Comparison of ENCODE assay signal across 2 cellular contexts in genomic region chr6:157652601-157653363, GRCh38.
TF ChIP-seq lines count a peak whose summit lies in the region.

No MANE protein-coding gene starts in this region.

TF ChIP-seq in IMR-90, 13 proteins besides CTCF, POLR2A, EP300 and RAD21:
- no peak for TF ChIP-seq USF2 (IDR thresholded peaks at IDR 0.05; ENCODE audit: low read depth, low read length)
- TF ChIP-seq BHLHE40 (IDR thresholded peaks at IDR 0.05; ENCODE audit: low read depth, low read length): no peak
- no peak for TF ChIP-seq NFE2L2 (IDR thresholded peaks at IDR 0.05; ENCODE audit: low read depth, low read length)
- no peak for TF ChIP-seq FOS (IDR thresholded peaks at IDR 0.05; ENCODE audit: low read depth, low read length)
- TF ChIP-seq MXI1 (IDR thresholded peaks at IDR 0.05; ENCODE audit: borderline replicate concordance, low read depth, low read length): no peak
- no peak for TF ChIP-seq CEBPB (IDR thresholded peaks at IDR 0.05; ENCODE audit: low read depth, low read length)
- no peak for TF ChIP-seq MAFK (IDR thresholded peaks at IDR 0.05; ENCODE audit: low read depth, low read length)
- no peak for TF ChIP-seq RFX5 (IDR thresholded peaks at IDR 0.05; ENCODE audit: low read depth, low read length)
- no peak for TF ChIP-seq MAZ (IDR thresholded peaks at IDR 0.05; ENCODE audit: borderline replicate concordance, low read depth, low read length)
- TF ChIP-seq SMC3 (IDR thresholded peaks at IDR 0.05; ENCODE audit: low read depth, low read length): no peak
- no peak for TF ChIP-seq RCOR1 (IDR thresholded peaks at IDR 0.05; ENCODE audit: insufficient replicate concordance, low read length)
- no peak for TF ChIP-seq ELK1 (IDR thresholded peaks at IDR 0.05; ENCODE audit: borderline replicate concordance, low read depth, low read length)
- TF ChIP-seq CHD1 (IDR thresholded peaks at IDR 0.05; ENCODE audit: low read depth, low read length): no peak

TF ChIP-seq in H1, 55 proteins besides CTCF, POLR2A, EP300 and RAD21:
- no peak for TF ChIP-seq TCF12 (IDR thresholded peaks at IDR 0.05; ENCODE audit: low read depth, low read length)
- TF ChIP-seq BACH1 (IDR thresholded peaks at IDR 0.05; ENCODE audit: low read length): no peak
- no peak for TF ChIP-seq ZNF274 (IDR thresholded peaks at IDR 0.05; ENCODE audit: borderline replicate concordance, extremely low read depth, low read length)
- no peak for TF ChIP-seq ATF3 (IDR thresholded peaks at IDR 0.05; ENCODE audit: insufficient read depth, low read depth, low read length)
- TF ChIP-seq SUZ12 (IDR thresholded peaks at IDR 0.05; ENCODE audit: low read length): no peak
- no peak for TF ChIP-seq HDAC2 (IDR thresholded peaks at IDR 0.05; ENCODE audit: borderline replicate concordance in 1 of 2, low read depth in 2 of 2, low read length in 2 of 2)
